Comparison of ENCODE assay signal across 16 cellular contexts in genomic region chr22:21082248-21082647, GRCh38. TPM values are rescaled to one million over a fixed set of nuclear protein-coding genes. Genes with fewer than 3 reads are reported as not detected.
"Had no signal": no experiment of that assay in that cellular context is flagged by ENCODE, and none has a peak within 500 bp of the region (broad histone marks: within the 10 kb centered on the region; RNA-seq: fewer than 3 reads in every experiment).

No MANE protein-coding gene starts in this region.

- H3K4me1 Mint-ChIP-seq: activated naive CD8-positive, alpha-beta T cell treated with anti-CD3 and anti-CD28 coated beads, Interleukin-2, amount 10 ng/mL, durations not matched to agents 7 days and 5 days; naive thymus-derived CD4-positive, alpha-beta T cell; stimulated activated memory B cell treated with anti-CD40 and anti-IgM and Interleukin-4, amounts not matched to agents 10 μg/mL and 1 μg/mL and 100 μg/mL, for 72 hours had no signal

- DNase-seq: activated CD4-positive, alpha-beta T cell treated with anti-CD3 and anti-CD28 coated beads, Interleukin-2, amount 50 U/mL, for 1 hour; activated effector memory CD4-positive, alpha-beta T cell treated with Interleukin-2 at 50 U/mL for 16 hours; activated naive CD8-positive, alpha-beta T cell treated with anti-CD3 and anti-CD28 coated beads, Interleukin-2, amount 10 ng/mL, durations not matched to agents 7 days and 5 days; activated T-cell treated with anti-CD3 and anti-CD28 coated beads, Interleukin-2, amount 50 U/mL, for 1 hour; hippocampal formation; left cardiac atrium; lower lobe of right lung; midbrain; naive thymus-derived CD4-positive, alpha-beta T cell; right cardiac atrium; tibial artery had no signal

- H3K27me3 Mint-ChIP-seq: naive thymus-derived CD4-positive, alpha-beta T cell had no signal

- H3K9me3 Mint-ChIP-seq: activated naive CD8-positive, alpha-beta T cell treated with anti-CD3 and anti-CD28 coated beads, Interleukin-2, amount 10 ng/mL, durations not matched to agents 7 days and 5 days; naive thymus-derived CD4-positive, alpha-beta T cell; T-helper 1 cell treated with Interleukin-12 subunit alpha and Interleukin-12 subunit beta and Interleukin-4 antibody, amounts not matched to agents 30 μg/mL and 1 μg/mL, for 36 hours had no signal

- H3K36me3 Mint-ChIP-seq: activated naive CD8-positive, alpha-beta T cell treated with anti-CD3 and anti-CD28 coated beads, Interleukin-2, amount 10 ng/mL, durations not matched to agents 7 days and 5 days; naive thymus-derived CD4-positive, alpha-beta T cell; stimulated activated memory B cell treated with anti-CD40 and anti-IgM and Interleukin-4, amounts not matched to agents 10 μg/mL and 1 μg/mL and 100 μg/mL, for 72 hours had no signal

- H3K27ac Mint-ChIP-seq: activated naive CD8-positive, alpha-beta T cell treated with anti-CD3 and anti-CD28 coated beads, Interleukin-2, amount 10 ng/mL, durations not matched to agents 7 days and 5 days; stimulated activated memory B cell treated with anti-CD40 and anti-IgM and Interleukin-4, amounts not matched to agents 10 μg/mL and 1 μg/mL and 100 μg/mL, for 72 hours; T-helper 1 cell treated with Interleukin-12 subunit alpha and Interleukin-12 subunit beta and Interleukin-4 antibody, amounts not matched to agents 30 μg/mL and 1 μg/mL, for 36 hours had no signal

- H3K4me3 Mint-ChIP-seq: activated naive CD8-positive, alpha-beta T cell treated with anti-CD3 and anti-CD28 coated beads, Interleukin-2, amount 10 ng/mL, durations not matched to agents 7 days and 5 days; naive thymus-derived CD4-positive, alpha-beta T cell; stimulated activated memory B cell treated with anti-CD40 and anti-IgM and Interleukin-4, amounts not matched to agents 10 μg/mL and 1 μg/mL and 100 μg/mL, for 72 hours; T-helper 1 cell treated with Interleukin-12 subunit alpha and Interleukin-12 subunit beta and Interleukin-4 antibody, amounts not matched to agents 30 μg/mL and 1 μg/mL, for 36 hours had no signal

RNA-seq across cellular contexts. Expression of gene LRRC74B, which starts 36.5 kb away (rescaled TPM):
- total RNA-seq: activated CD8-positive, alpha-beta memory T cell treated with anti-CD3 and anti-CD28 coated beads for 36 hours; activated naive CD8-positive, alpha-beta T cell treated with anti-CD3 and anti-CD28 coated beads, Interleukin-2, amount 10 ng/mL, durations not matched to agents 7 days and 5 days; cardiac septum; left cardiac atrium; naive thymus-derived CD4-positive, alpha-beta T cell; posterior vena cava; right cardiac atrium had no signal
- polyA plus RNA-seq: naive thymus-derived CD4-positive, alpha-beta T cell; right cardiac atrium had no signal

RNA-seq across cellular contexts. Expression of gene SLC7A4, which starts 49.9 kb away (rescaled TPM):
- total RNA-seq: cardiac septum had no signal
